19 cellular contexts compared by ENCODE assay signal in genomic region chr12:103599274-103599673, GRCh38.
"Had no signal": no experiment of that assay in that cellular context is flagged by ENCODE, and none has a peak within 500 bp of the region (broad histone marks: within the 10 kb centered on the region; RNA-seq: fewer than 3 reads in every experiment).

No MANE protein-coding gene starts in this region.

- DNase-seq: KBM-7, NCI-H1092, NCI-H1105 treated with DMSO at 0.1 percent for 48 hours, NCI-H1417 treated with DMSO at 0.1 percent for 48 hours, NCI-H146, NCI-H1694 treated with DMSO at 0.1 percent for 48 hours, NCI-H2029, NCI-H2081 treated with DMSO at 0.1 percent for 48 hours, NCI-H226, NCI-H446, NCI-H510A, NCI-H524 treated with DMSO at 0.1 percent for 48 hours, NCI-H69, NCI-H774, PC-3, SHP77 treated with DMSO at 0.1 percent for 48 hours, SJCRH30, T-helper 1 cell had no signal

- H3K4me1 ChIP-seq: SJCRH30 had no signal

- H3K27me3 ChIP-seq: SJCRH30 had no signal

- H3K9me3 ChIP-seq: SJCRH30 had no signal

- H3K4me3 ChIP-seq: SJCRH30 had no signal

- H3K36me3 ChIP-seq: SJCRH30 had no signal

- H3K27ac ChIP-seq: RWPE1, SJCRH30 had no signal
